In genomic region chr11:94751806-94752205, GRCh38 we compare ENCODE assay signal across 20 cellular contexts. TPM values are rescaled to one million over a fixed set of nuclear protein-coding genes. Genes with fewer than 3 reads are reported as not detected.
A peak's percentile ranks its signal among the peaks of the same experiment; 100 is the strongest.
DNase-seq lines count a peak whose midpoint lies in the region; ATAC-seq and TF ChIP-seq lines count a peak whose summit lies in the region.
"Had no signal": no experiment of that assay in that cellular context is flagged by ENCODE, and none has a peak within 500 bp of the region (broad histone marks: within the 10 kb centered on the region; RNA-seq: fewer than 3 reads in every experiment).

No MANE protein-coding gene starts in this region.

- H3K4me3 ChIP-seq in AG10803 (ENCODE audit: low read length) (no peak overlapping the region), sigmoid colon (no peak overlapping the region)
- H3K4me3 ChIP-seq: upper lobe of right lung had no signal

- H3K36me3 Mint-ChIP-seq in glutamatergic neuron (ENCODE audit: unreplicated experiment) = no peaks in the 10 kb centered on the region
- H3K36me3 Mint-ChIP-seq: CD14-positive monocyte had no signal

- H3K9me3 Mint-ChIP-seq in glutamatergic neuron (ENCODE audit: unreplicated experiment) = no peaks in the 10 kb centered on the region
- H3K9me3 Mint-ChIP-seq: activated CD4-positive, alpha-beta memory T cell treated with anti-CD3 and anti-CD28 coated beads, Interleukin-2, amount 10 ng/mL, durations not matched to agents 7 days and 5 days had no signal

- H3K27ac ChIP-seq in sigmoid colon = peak overlapping the region; percentile 62 to 79 (median 70)
- H3K27ac ChIP-seq: neutrophil, upper lobe of right lung had no signal

- no peaks in the 10 kb centered on the region for H3K36me3 ChIP-seq in sigmoid colon
- H3K36me3 ChIP-seq: neutrophil, upper lobe of right lung had no signal

- 66 to 77% methylated on average over 4 of the region's 4 CpGs for WGBS in sigmoid colon, 2 donors

- TF ChIP-seq EP300 in sigmoid colon (IDR thresholded peaks at IDR 0.05) = no peak

- no peak for TF ChIP-seq POLR2A in sigmoid colon (IDR thresholded peaks at IDR 0.05)

- no peak overlapping the region for H3K4me3 Mint-ChIP-seq in glutamatergic neuron (ENCODE audit: unreplicated experiment)
- H3K4me3 Mint-ChIP-seq: activated CD4-positive, alpha-beta memory T cell treated with anti-CD3 and anti-CD28 coated beads, Interleukin-2, amount 10 ng/mL, durations not matched to agents 7 days and 5 days; CD14-positive monocyte had no signal

- peaks cover 0 to 42% (median 28%) of the 10 kb centered on the region in 4 donors for H3K4me1 ChIP-seq in sigmoid colon

- no peaks in the 10 kb centered on the region for H3K27me3 ChIP-seq in sigmoid colon
- H3K27me3 ChIP-seq: upper lobe of right lung had no signal

- ATAC-seq in GM19467 (IDR thresholded peaks at IDR 0.05; ENCODE audit: unreplicated experiment) (no peak), GM19397 (IDR thresholded peaks at IDR 0.05; ENCODE audit: unreplicated experiment) (no peak), HG02938 (IDR thresholded peaks at IDR 0.05; ENCODE audit: unreplicated experiment) (no peak)
- ATAC-seq: Right ventricle myocardium inferior; stimulated activated naive CD8-positive, alpha-beta T cell treated with anti-CD3 and anti-CD28 coated beads, Interleukin-15, Interleukin-2, amounts not matched to agents 100 U/mL and 50 U/mL, for 24 hours; upper lobe of right lung had no signal

- H3K4me1 Mint-ChIP-seq in glutamatergic neuron (ENCODE audit: low read depth, unreplicated experiment) = no peaks in the 10 kb centered on the region
- H3K4me1 Mint-ChIP-seq: activated CD4-positive, alpha-beta memory T cell treated with anti-CD3 and anti-CD28 coated beads, Interleukin-2, amount 10 ng/mL, durations not matched to agents 7 days and 5 days had no signal

- H3K27ac Mint-ChIP-seq in glutamatergic neuron (ENCODE audit: unreplicated experiment) = no peak overlapping the region
- H3K27ac Mint-ChIP-seq: activated CD4-positive, alpha-beta memory T cell treated with anti-CD3 and anti-CD28 coated beads, Interleukin-2, amount 10 ng/mL, durations not matched to agents 7 days and 5 days; CD14-positive monocyte had no signal

- intact Hi-C loops in sigmoid colon (cut with DNase I) = no loop called here

- DNase-seq in AG10803 (ENCODE audit: low read depth) (peak; percentile 74), NCI-H69 (lab: John Stamatoyannopoulos, UW) (peak; percentile 51), fibroblast of peridontal ligament (ENCODE audit: extremely low read depth) (peak; percentile 55), sigmoid colon (no peak), glutamatergic neuron (no peak)
- DNase-seq: activated CD4-positive, alpha-beta memory T cell treated with anti-CD3 and anti-CD28 coated beads, Interleukin-2, amount 10 ng/mL, durations not matched to agents 7 days and 5 days; amniotic stem cell; dermis blood vessel endothelial cell; hypothalamus; NCI-H1694 treated with DMSO at 0.1 percent for 48 hours; NCI-H748 treated with DMSO at 0.1 percent for 48 hours; stimulated activated CD4-positive, alpha-beta T cell treated with anti-CD3 and anti-CD28 coated beads, Interleukin-4, amount 100 ng/mL, for 24 hours; stimulated activated naive CD8-positive, alpha-beta T cell treated with anti-CD3 and anti-CD28 coated beads, Interleukin-15, Interleukin-2, amounts not matched to agents 100 U/mL and 50 U/mL, for 24 hours; upper lobe of right lung had no signal

- no peaks in the 10 kb centered on the region for H3K9me3 ChIP-seq in sigmoid colon
- H3K9me3 ChIP-seq: neutrophil, upper lobe of right lung had no signal

- TF ChIP-seq CTCF in AG10803 (conservative IDR thresholded peaks at IDR 0.05; ENCODE audit: low read length) (no peak), sigmoid colon (IDR thresholded peaks at IDR 0.05) (no peak), glutamatergic neuron (IDR thresholded peaks at IDR 0.05; ENCODE audit: partially characterized antibody, unreplicated experiment) (no peak)

- peaks cover 1% of the 10 kb centered on the region for H3K27me3 Mint-ChIP-seq in glutamatergic neuron (ENCODE audit: unreplicated experiment)

RNA-seq across cellular contexts. Expression of gene AMOTL1, which starts 16.4 kb away (rescaled TPM):
- 100 to 1,000 TPM in 3 of 4 donors, 10 to 100 TPM in 1; 96.3 to 161 (median 115) TPM for total RNA-seq in sigmoid colon
- 1 to 10 TPM in 2 of 3 donors, under 1 TPM in 1; 0.69 to 7.9 (median 1.8) TPM for polyA plus RNA-seq in sigmoid colon
- total RNA-seq in glutamatergic neuron (ENCODE audit: unreplicated experiment) = 27.6 TPM

Comparison
In these comparisons a context has a peak if more than half of its experiments do, and no peak if none do; other contexts are left out.
1. DNase-seq: peak in AG10803 (single experiment), NCI-H69 (single experiment) and fibroblast of peridontal ligament (single experiment); none in sigmoid colon (single experiment) and glutamatergic neuron (single experiment).